ENCODE assay signal across 1 cellular context in the genomic region with DNA sequence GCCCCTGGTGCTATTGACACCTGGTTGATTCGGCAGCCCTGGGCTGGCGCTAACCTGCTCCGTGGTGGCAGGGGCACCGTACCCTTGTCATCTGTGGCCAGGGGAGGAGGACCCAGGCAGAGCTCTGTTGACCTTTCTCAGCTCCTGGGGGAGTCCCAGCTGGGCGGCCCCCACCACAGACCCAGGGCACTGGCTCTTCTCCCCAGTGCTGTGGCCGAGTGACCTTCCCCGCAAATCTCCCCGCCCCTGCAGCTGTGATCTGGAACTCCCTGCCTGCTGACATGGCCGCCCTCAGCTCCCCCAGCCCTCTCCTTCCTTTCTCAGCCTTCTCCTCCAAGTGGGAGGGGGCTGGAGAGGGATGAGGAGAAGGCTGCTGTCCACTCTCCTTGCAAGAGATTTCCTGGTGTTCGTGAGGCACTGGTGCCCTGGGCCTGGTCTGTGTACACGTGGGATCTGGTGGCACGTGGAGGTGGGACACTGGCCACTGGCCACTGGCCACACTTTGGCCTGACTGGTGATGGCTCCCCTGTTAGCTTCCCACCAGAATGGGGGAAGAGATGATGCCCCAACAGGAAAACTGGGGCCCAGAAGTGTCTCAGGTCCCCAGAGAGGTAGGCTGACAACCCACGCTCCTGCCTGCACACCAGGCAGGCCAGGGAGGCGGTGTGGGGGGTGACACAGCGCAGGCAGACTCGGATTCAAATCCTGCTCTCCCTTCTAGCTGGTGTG.
TF ChIP-seq lines count a peak whose summit lies in the region.

No MANE protein-coding gene starts in this region.

TF ChIP-seq in IMR-90, 13 proteins besides CTCF, POLR2A, EP300 and RAD21:
- TF ChIP-seq, protein P1, sequence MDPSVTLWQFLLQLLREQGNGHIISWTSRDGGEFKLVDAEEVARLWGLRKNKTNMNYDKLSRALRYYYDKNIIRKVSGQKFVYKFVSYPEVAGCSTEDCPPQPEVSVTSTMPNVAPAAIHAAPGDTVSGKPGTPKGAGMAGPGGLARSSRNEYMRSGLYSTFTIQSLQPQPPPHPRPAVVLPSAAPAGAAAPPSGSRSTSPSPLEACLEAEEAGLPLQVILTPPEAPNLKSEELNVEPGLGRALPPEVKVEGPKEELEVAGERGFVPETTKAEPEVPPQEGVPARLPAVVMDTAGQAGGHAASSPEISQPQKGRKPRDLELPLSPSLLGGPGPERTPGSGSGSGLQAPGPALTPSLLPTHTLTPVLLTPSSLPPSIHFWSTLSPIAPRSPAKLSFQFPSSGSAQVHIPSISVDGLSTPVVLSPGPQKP (IDR thresholded peaks at IDR 0.05; ENCODE audit: borderline replicate concordance, low read depth, low read length): no peak
- no peak for TF ChIP-seq USF2 (IDR thresholded peaks at IDR 0.05; ENCODE audit: low read depth, low read length)
- no peak for TF ChIP-seq NFE2L2 (IDR thresholded peaks at IDR 0.05; ENCODE audit: low read depth, low read length)
- TF ChIP-seq SMC3 (IDR thresholded peaks at IDR 0.05; ENCODE audit: low read depth, low read length): no peak
